In genomic region chr10:127563718-127564553, GRCh38 we compare ENCODE assay signal across 8 cellular contexts. TPM values are rescaled to one million over a fixed set of nuclear protein-coding genes. Genes with fewer than 3 reads are reported as not detected.
DNase-seq lines count a peak whose midpoint lies in the region; ATAC-seq and TF ChIP-seq lines count a peak whose summit lies in the region.

No MANE protein-coding gene starts in this region.

- H3K9me3 ChIP-seq in Panc1 (ENCODE audit: control insufficient read depth, insufficient read depth, low read depth, low read length), result no peaks in the 10 kb centered on the region

- no peak overlapping the region for H3K27ac ChIP-seq in Panc1 (ENCODE audit: low read length)

- ATAC-seq in GM18909 (IDR thresholded peaks at IDR 0.05; ENCODE audit: poor library complexity, unreplicated experiment), result peak; percentile 72
- peak; percentile 60; the same call in 1 of the 2 replicates for ATAC-seq in Panc1

- POLR2A ChIA-PET in AG04449 (lab: Yijun Ruan, JAX) (no interaction called here), Panc1 (lab: Charles Lee) (no interaction called here)

- intact Hi-C loops in Panc1 (cut with micrococcal nuclease; ENCODE audit: unreplicated experiment), result no loop called here
- intact Hi-C loops in posterior vena cava (cut with DNase I), result no loop called here

- CTCF ChIA-PET in AG04449 (lab: Yijun Ruan, JAX) (no interaction called here), Panc1 (lab: Charles Lee) (no interaction called here)

- H3K4me3 ChIP-seq in AG04449 (ENCODE audit: low read depth, low read length) (no peak overlapping the region), Panc1 (ENCODE audit: low read depth in 2 of 2, low read length in 2 of 2) (no peak overlapping the region), fibroblast of the aortic adventitia (ENCODE audit: low read depth, low read length) (no peak overlapping the region)

- H3K4me1 ChIP-seq in Panc1 (ENCODE audit: control insufficient read depth, insufficient read depth, low read length), result no peaks in the 10 kb centered on the region

- in situ Hi-C loops in Panc1 (cut with HindIII; ENCODE audit: low pct_unique_long_range_greater_than_20kb, low sequenced_read_pairs), result no loop called here

- TF ChIP-seq CTCF in AG04449 (IDR thresholded peaks at IDR 0.05; ENCODE audit: insufficient read depth, low read length, missing control alignments), result peak; percentile 32
- peak; percentile 85 for TF ChIP-seq CTCF in Panc1 (IDR thresholded peaks at IDR 0.05)
- peak; percentile 11 for TF ChIP-seq CTCF in fibroblast of the aortic adventitia (IDR thresholded peaks at IDR 0.05; ENCODE audit: insufficient read depth, low read length)

- DNase-seq in AG04449 (ENCODE audit: low read depth, low spot score) (no peak), Panc1 (ENCODE audit: low read depth, low spot score) (no peak), fibroblast of the aortic adventitia (ENCODE audit: low read depth) (no peak), posterior vena cava (ENCODE audit: low spot score) (no peak), NK-92 (lab: John Stamatoyannopoulos, UW; ENCODE audit: unreplicated experiment) (no peak)
- DNase-seq in stimulated activated CD4-positive, alpha-beta T cell treated with anti-CD3 and anti-CD28 coated beads, Interleukin-4, amount 100 ng/mL, for 1 hour, result peak; percentile 26
- no peak for DNase-seq in central memory CD4-positive, alpha-beta T cell

- BruUV-seq in Panc1 (replicated peaks; lab: Mats Ljungman, UMichigan), result no TSS peak

- no peaks in the 10 kb centered on the region for H3K36me3 ChIP-seq in Panc1 (ENCODE audit: control insufficient read depth, insufficient read depth, low read length)

- peaks cover 25% of the 10 kb centered on the region for H3K27me3 ChIP-seq in Panc1 (ENCODE audit: control insufficient read depth, insufficient read depth, low read length)

RNA-seq across cellular contexts. Expression of gene NPS, which starts 14.8 kb away (rescaled TPM):
- total RNA-seq in Panc1 (2021; ENCODE audit: unreplicated experiment) (not detected), fibroblast of the aortic adventitia (ENCODE audit: low replicate concordance) (not detected in 2 replicates), posterior vena cava (not detected)
- not detected for polyA plus RNA-seq in Panc1 (2012; ENCODE audit: insufficient read length)

Comparison
In these comparisons a context has a peak if more than half of its experiments do, and no peak if none do; other contexts are left out.
1. CTCF ChIP-seq: peak in every context shown above with its lines; median percentile 85 in Panc1; 32 in AG04449; 11 in fibroblast of the aortic adventitia.